ENCODE assay signal across 8 cellular contexts in genomic region chr2:178414266-178415247, GRCh38. TPM values are rescaled to one million over a fixed set of nuclear protein-coding genes. Genes with fewer than 3 reads are reported as not detected.
DNase-seq lines count a peak whose midpoint lies in the region; ATAC-seq and TF ChIP-seq lines count a peak whose summit lies in the region.

No MANE protein-coding gene starts in this region.

- H3K27me3 Mint-ChIP-seq in activated T-helper 2 cell treated with anti-CD3 and anti-CD28 coated beads, Interferon-gamma antibody, Interleukin-2, Interleukin-4, amounts not matched to agents 10 μg/mL and 5 μg/mL and 100 μg/mL, durations not matched to agents 14 hours and 24 hours and 36 hours (ENCODE audit: low read depth): no peaks in the 10 kb centered on the region
- H3K27me3 Mint-ChIP-seq in nephron progenitor cell (ENCODE audit: low read depth, poor library complexity): no peaks in the 10 kb centered on the region
- no peaks in the 10 kb centered on the region for H3K27me3 Mint-ChIP-seq in stimulated activated naive CD8-positive, alpha-beta T cell treated with anti-CD3 and anti-CD28 coated beads, Interleukin-15, amount 100 ng/mL, for 72 hours

- peaks cover 50% of the 10 kb centered on the region for H3K4me1 Mint-ChIP-seq in activated T-helper 2 cell treated with anti-CD3 and anti-CD28 coated beads, Interferon-gamma antibody, Interleukin-2, Interleukin-4, amounts not matched to agents 10 μg/mL and 5 μg/mL and 100 μg/mL, durations not matched to agents 14 hours and 24 hours and 36 hours (ENCODE audit: low read depth)
- H3K4me1 Mint-ChIP-seq in nephron progenitor cell: peaks cover 40% of the 10 kb centered on the region
- peaks cover 41% of the 10 kb centered on the region for H3K4me1 Mint-ChIP-seq in stimulated activated naive CD8-positive, alpha-beta T cell treated with anti-CD3 and anti-CD28 coated beads, Interleukin-15, amount 100 ng/mL, for 72 hours

- H3K27ac ChIP-seq in KOPT-K1 (ENCODE audit: low read depth, low read length, poor library complexity, severe bottlenecking): peak overlapping the region; percentile 86

- H3K9me3 Mint-ChIP-seq in activated T-helper 2 cell treated with anti-CD3 and anti-CD28 coated beads, Interferon-gamma antibody, Interleukin-2, Interleukin-4, amounts not matched to agents 10 μg/mL and 5 μg/mL and 100 μg/mL, durations not matched to agents 14 hours and 24 hours and 36 hours: no peaks in the 10 kb centered on the region
- no peaks in the 10 kb centered on the region for H3K9me3 Mint-ChIP-seq in nephron progenitor cell
- H3K9me3 Mint-ChIP-seq in stimulated activated naive CD8-positive, alpha-beta T cell treated with anti-CD3 and anti-CD28 coated beads, Interleukin-15, amount 100 ng/mL, for 72 hours: no peaks in the 10 kb centered on the region

- H3K4me3 Mint-ChIP-seq in activated T-helper 2 cell treated with anti-CD3 and anti-CD28 coated beads, Interferon-gamma antibody, Interleukin-2, Interleukin-4, amounts not matched to agents 10 μg/mL and 5 μg/mL and 100 μg/mL, durations not matched to agents 14 hours and 24 hours and 36 hours (ENCODE audit: low read depth): peak overlapping the region; percentile 94
- peak overlapping the region; percentile 94 for H3K4me3 Mint-ChIP-seq in nephron progenitor cell
- peak overlapping the region; percentile 96 to 99 for H3K4me3 Mint-ChIP-seq in stimulated activated naive CD8-positive, alpha-beta T cell treated with anti-CD3 and anti-CD28 coated beads, Interleukin-15, amount 100 ng/mL, for 72 hours

- no peaks in the 10 kb centered on the region for H3K9me3 ChIP-seq in KOPT-K1 (ENCODE audit: insufficient read depth, low read length, poor library complexity, severe bottlenecking)

- intact Hi-C loops in activated T-helper 2 cell treated with anti-CD3 and anti-CD28 coated beads, Interferon-gamma antibody, Interleukin-2, Interleukin-4, amounts not matched to agents 10 μg/mL and 5 μg/mL and 100 μg/mL, durations not matched to agents 14 hours and 24 hours and 36 hours (cut with micrococcal nuclease): loop anchor here (1.0 to 10.0 kb wide), 8 partner anchors 17 to 302 kb away; partner anchors contain the start of genes FKBP7, OSBPL6, PJVK and PRKRA

- DNase-seq in EL (peak; percentile 98), RKO (ENCODE audit: low spot score) (peak; percentile 70), fibroblast of the conjunctiva (ENCODE audit: low read depth) (peak; percentile 99), nephron progenitor cell (peak; percentile 88)
- peak; percentile 80 for DNase-seq in activated T-helper 2 cell treated with anti-CD3 and anti-CD28 coated beads, Interferon-gamma antibody, Interleukin-2, Interleukin-4, amounts not matched to agents 10 μg/mL and 5 μg/mL and 100 μg/mL, durations not matched to agents 14 hours and 24 hours and 36 hours (ENCODE audit: low spot score)
- DNase-seq in stimulated activated naive CD8-positive, alpha-beta T cell treated with anti-CD3 and anti-CD28 coated beads, Interleukin-15, amount 100 ng/mL, for 72 hours: peak; percentile 82 to 91

- H3K36me3 ChIP-seq in KOPT-K1 (ENCODE audit: insufficient read depth, low read length): no peaks in the 10 kb centered on the region

- H3K27ac Mint-ChIP-seq in activated T-helper 2 cell treated with anti-CD3 and anti-CD28 coated beads, Interferon-gamma antibody, Interleukin-2, Interleukin-4, amounts not matched to agents 10 μg/mL and 5 μg/mL and 100 μg/mL, durations not matched to agents 14 hours and 24 hours and 36 hours: peak overlapping the region; percentile 98
- peak overlapping the region; percentile 99 for H3K27ac Mint-ChIP-seq in nephron progenitor cell
- H3K27ac Mint-ChIP-seq in stimulated activated naive CD8-positive, alpha-beta T cell treated with anti-CD3 and anti-CD28 coated beads, Interleukin-15, amount 100 ng/mL, for 72 hours: peak overlapping the region; percentile 99 to 100

- peaks cover 10% of the 10 kb centered on the region for H3K36me3 Mint-ChIP-seq in activated T-helper 2 cell treated with anti-CD3 and anti-CD28 coated beads, Interferon-gamma antibody, Interleukin-2, Interleukin-4, amounts not matched to agents 10 μg/mL and 5 μg/mL and 100 μg/mL, durations not matched to agents 14 hours and 24 hours and 36 hours (ENCODE audit: low read depth)
- H3K36me3 Mint-ChIP-seq in nephron progenitor cell (ENCODE audit: low read depth): peaks cover 10% of the 10 kb centered on the region

- TF ChIP-seq CTCF in nephron progenitor cell (IDR thresholded peaks at IDR 0.05): peak; percentile 91

- ATAC-seq in GM21786 (IDR thresholded peaks at IDR 0.05; ENCODE audit: unreplicated experiment): peak; percentile 81
- ATAC-seq in stimulated activated naive CD8-positive, alpha-beta T cell treated with anti-CD3 and anti-CD28 coated beads, Interleukin-15, amount 100 ng/mL, for 72 hours: peak; percentile 86

RNA-seq across cellular contexts. Expression of gene PRKRA, which starts 36.4 kb away (rescaled TPM):
- 65.8 and 67.8 TPM in 2 replicates for total RNA-seq in activated T-helper 2 cell treated with anti-CD3 and anti-CD28 coated beads, Interferon-gamma antibody, Interleukin-2, Interleukin-4, amounts not matched to agents 10 μg/mL and 5 μg/mL and 100 μg/mL, durations not matched to agents 14 hours and 24 hours and 36 hours

RNA-seq across cellular contexts. Expression of gene PJVK, which starts 36.6 kb away (rescaled TPM):
- total RNA-seq in activated T-helper 2 cell treated with anti-CD3 and anti-CD28 coated beads, Interferon-gamma antibody, Interleukin-2, Interleukin-4, amounts not matched to agents 10 μg/mL and 5 μg/mL and 100 μg/mL, durations not matched to agents 14 hours and 24 hours and 36 hours: 1.7 and 2.0 TPM in 2 replicates

Comparison
In these comparisons a context has a peak if more than half of its experiments do, and no peak if none do; other contexts are left out.
1. Peak in every context shown above with its lines: DNase-seq, ATAC-seq and H3K27ac ChIP-seq.